8 cellular contexts compared by ENCODE assay signal in the genomic region with DNA sequence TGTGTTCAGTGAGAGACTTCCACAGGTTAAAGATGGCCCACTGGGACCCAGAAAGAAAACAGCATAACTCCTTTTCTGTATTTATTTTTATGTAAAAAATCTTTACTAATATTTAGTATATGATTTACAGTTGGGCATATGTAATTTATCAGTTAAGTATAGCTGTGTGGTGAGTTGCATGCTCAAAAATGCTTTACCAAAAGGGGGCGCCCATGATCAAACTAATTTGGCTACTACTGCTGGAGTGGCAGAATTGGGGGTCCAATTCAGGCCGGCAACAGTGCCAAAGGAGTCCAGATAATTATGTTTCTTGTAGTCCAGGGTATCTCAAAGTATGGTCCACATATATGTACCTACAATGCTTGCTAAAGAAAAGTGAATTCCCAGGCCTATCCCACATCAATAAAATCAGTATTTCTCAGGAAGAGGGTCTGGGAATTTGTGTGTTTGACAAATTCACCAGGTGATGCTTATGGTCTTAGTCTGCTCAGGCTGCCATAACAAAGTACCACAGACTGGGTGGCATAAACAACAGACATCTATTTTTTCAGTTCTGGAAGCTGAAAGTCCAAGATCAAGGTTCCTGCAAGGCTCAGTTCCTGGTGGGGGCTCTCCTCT.
DNase-seq lines count a peak whose midpoint lies in the region; ATAC-seq, FAIRE-seq and TF ChIP-seq lines count a peak whose summit lies in the region.

No MANE protein-coding gene starts in this region.

- H3K9ac ChIP-seq in endothelial cell of umbilical vein (replicated peaks; ENCODE audit: extremely low read depth, insufficient read depth, low read length), result no peak overlapping the region

- no peaks in the 10 kb centered on the region for H4K20me1 ChIP-seq in endothelial cell of umbilical vein (replicated peaks; ENCODE audit: control insufficient read depth, extremely low read depth, insufficient read depth, low read length)

- dilution Hi-C loops in endothelial cell of umbilical vein (cut with MboI; ENCODE audit: extremely low pct_ligation_motif_present, low sequenced_read_pairs), result no loop called here

- no peaks in the 10 kb centered on the region for H3K4me1 ChIP-seq in endothelial cell of umbilical vein (ENCODE audit: control insufficient read depth, extremely low read depth, insufficient read depth, low read length)
- H3K4me1 ChIP-seq in psoas muscle, result no peaks in the 10 kb centered on the region

- no peak overlapping the region for H3K27ac ChIP-seq in endothelial cell of umbilical vein (ENCODE audit: insufficient read depth, low read depth, low read length)
- no peak overlapping the region for H3K27ac ChIP-seq in psoas muscle

- intact Hi-C loops in endothelial cell of umbilical vein (cut with micrococcal nuclease), result loop anchor here (1.0 to 5.0 kb wide), 6 partner anchors 110 to 742 kb away; a partner anchor contains a TSS
- intact Hi-C loops in psoas muscle (cut with DNase I), result no loop called here

- H3K27ac Mint-ChIP-seq in activated CD4-positive, alpha-beta memory T cell treated with anti-CD3 and anti-CD28 coated beads, Interleukin-2, amount 10 ng/mL, durations not matched to agents 7 days and 5 days, result no peak overlapping the region

- H3K9me1 ChIP-seq in endothelial cell of umbilical vein (replicated peaks; ENCODE audit: control insufficient read depth, extremely low read depth, insufficient read depth, low read length), result no peaks in the 10 kb centered on the region

- CTCF ChIA-PET in activated CD4-positive, alpha-beta memory T cell treated with anti-CD3 and anti-CD28 coated beads, Interleukin-2, amount 10 ng/mL, durations not matched to agents 7 days and 5 days (lab: Charles Lee), result interaction anchor here (0.8 to 2.5 kb wide), 22 partner anchors 12 to 759 kb away, joined by 3 to 16 read pairs (median 4); a partner anchor contains a TSS
- CTCF ChIA-PET in endothelial cell of umbilical vein (lab: Charles Lee), result interaction anchor here (0.6 to 6.6 kb wide), 69 partner anchors 10 to 755 kb away, joined by 3 to 100 read pairs (median 4); a partner anchor contains a TSS

- no peaks in the 10 kb centered on the region for H3K36me3 ChIP-seq in endothelial cell of umbilical vein (ENCODE audit: control insufficient read depth in 2 of 2, extremely low read depth in 1 of 2, insufficient read depth in 2 of 2, low read length in 2 of 2)
- no peaks in the 10 kb centered on the region for H3K36me3 ChIP-seq in psoas muscle (ENCODE audit: insufficient read depth in 1 of 2, low read depth in 1 of 2)

- H3K4me3 Mint-ChIP-seq in activated CD4-positive, alpha-beta memory T cell treated with anti-CD3 and anti-CD28 coated beads, Interleukin-2, amount 10 ng/mL, durations not matched to agents 7 days and 5 days, result no peak overlapping the region

- no peaks in the 10 kb centered on the region for H3K79me2 ChIP-seq in endothelial cell of umbilical vein (ENCODE audit: control insufficient read depth, insufficient read depth, low read length)

- TF ChIP-seq CTCF in endothelial cell of umbilical vein (IDR thresholded peaks at IDR 0.05; ENCODE audit: extremely low read depth in 1 of 2, insufficient read depth in 1 of 2, low read depth in 1 of 2, low read length in 2 of 2) (peak; percentile 52 to 58), psoas muscle (IDR thresholded peaks at IDR 0.05) (peak; percentile 38)

- peaks cover 12% of the 10 kb centered on the region for H3K9me3 Mint-ChIP-seq in activated CD4-positive, alpha-beta memory T cell treated with anti-CD3 and anti-CD28 coated beads, Interleukin-2, amount 10 ng/mL, durations not matched to agents 7 days and 5 days

- H3K27me3 ChIP-seq in endothelial cell of umbilical vein (ENCODE audit: control insufficient read depth in 2 of 2, insufficient read depth in 2 of 2, low read length in 2 of 2), result no peaks in the 10 kb centered on the region
- H3K27me3 ChIP-seq in psoas muscle (ENCODE audit: insufficient read depth in 3 of 3, low read length in 2 of 3), result peaks cover 0 to 3% (median 0%) of the 10 kb centered on the region in 3 donors

- H3K36me3 Mint-ChIP-seq in activated CD4-positive, alpha-beta memory T cell treated with anti-CD3 and anti-CD28 coated beads, Interleukin-2, amount 10 ng/mL, durations not matched to agents 7 days and 5 days (ENCODE audit: low read depth), result peaks cover 3% of the 10 kb centered on the region

- ATAC-seq in psoas muscle (no peak), GM18520 (IDR thresholded peaks at IDR 0.05; ENCODE audit: unreplicated experiment) (no peak)

- WGBS in psoas muscle, 3 donors, result 21 to 34% (median 25%) methylated on average over 2 of the region's 2 CpGs

- peak; percentile 40 for DNase-seq in NCI-H146 (lab: John Stamatoyannopoulos, UW)
- DNase-seq in activated CD4-positive, alpha-beta memory T cell treated with anti-CD3 and anti-CD28 coated beads, Interleukin-2, amount 10 ng/mL, durations not matched to agents 7 days and 5 days, result peak; percentile 61
- peak; percentile 46 for DNase-seq in endothelial cell of umbilical vein (ENCODE audit: low read depth, low spot score)
- no peak for DNase-seq in psoas muscle
- no peak for DNase-seq in H4 (ENCODE audit: low spot score)
- DNase-seq in 8988T, result no peak

- H3K27me3 Mint-ChIP-seq in activated CD4-positive, alpha-beta memory T cell treated with anti-CD3 and anti-CD28 coated beads, Interleukin-2, amount 10 ng/mL, durations not matched to agents 7 days and 5 days, result peaks cover 2% of the 10 kb centered on the region

- no peak overlapping the region for H2AFZ ChIP-seq in endothelial cell of umbilical vein (ENCODE audit: low read depth, low read length)

- no peak for TF ChIP-seq POLR2A in endothelial cell of umbilical vein (IDR thresholded peaks at IDR 0.05; ENCODE audit: low read depth, low read length)

- no TSS peak for BruUV-seq in endothelial cell of umbilical vein (replicated peaks; lab: Mats Ljungman, UMichigan)

- peaks cover 16% of the 10 kb centered on the region for H3K4me1 Mint-ChIP-seq in activated CD4-positive, alpha-beta memory T cell treated with anti-CD3 and anti-CD28 coated beads, Interleukin-2, amount 10 ng/mL, durations not matched to agents 7 days and 5 days

- H3K9me3 ChIP-seq in endothelial cell of umbilical vein (replicated peaks; ENCODE audit: control insufficient read depth, insufficient read depth, low read length) (no peaks in the 10 kb centered on the region), psoas muscle (no peaks in the 10 kb centered on the region)

- POLR2A ChIA-PET in activated CD4-positive, alpha-beta memory T cell treated with anti-CD3 and anti-CD28 coated beads, Interleukin-2, amount 10 ng/mL, durations not matched to agents 7 days and 5 days (lab: Charles Lee), result interaction anchor here (0.7 to 2.8 kb wide), 3 partner anchors 12 to 608 kb away, joined by 3 to 10 read pairs (median 4); no protein-coding TSS in a partner anchor
- POLR2A ChIA-PET in endothelial cell of umbilical vein (lab: Charles Lee), result no interaction called here

- peak; percentile 13 for FAIRE-seq in G401.6 (lab: Jason Lieb, UNC)
- no peak for FAIRE-seq in endothelial cell of umbilical vein (lab: Jason Lieb, UNC)

- H3K4me2 ChIP-seq in endothelial cell of umbilical vein (ENCODE audit: insufficient read depth, low read length), result no peak overlapping the region

- H3K4me3 ChIP-seq in endothelial cell of umbilical vein (replicated peaks in 1 of 3; ENCODE audit: insufficient read depth in 1 of 3, low read depth in 1 of 3, low read length in 3 of 3), result no peak overlapping the region
- H3K4me3 ChIP-seq in psoas muscle, result no peak overlapping the region

TF ChIP-seq in endothelial cell of umbilical vein, 7 proteins besides CTCF, POLR2A, EP300 and RAD21:
- TF ChIP-seq GATA2 (IDR thresholded peaks at IDR 0.05; ENCODE audit: insufficient read depth, insufficient read length, low read depth, low read length) (no peak), POLR2AphosphoS5 (IDR thresholded peaks at IDR 0.05; ENCODE audit: insufficient read depth, low read depth, low read length) (no peak), EZH2 (IDR thresholded peaks at IDR 0.05; ENCODE audit: borderline replicate concordance, low read depth, low read length, severe bottlenecking) (no peak), JUN (IDR thresholded peaks at IDR 0.05; ENCODE audit: borderline replicate concordance, insufficient read depth, insufficient read length, low read depth) (no peak), FOS (IDR thresholded peaks at IDR 0.05; ENCODE audit: borderline replicate concordance, insufficient read depth, low read length) (no peak), MYC (IDR thresholded peaks at IDR 0.05; ENCODE audit: low read depth, low read length) (no peak)
- TF ChIP-seq, protein P1, sequence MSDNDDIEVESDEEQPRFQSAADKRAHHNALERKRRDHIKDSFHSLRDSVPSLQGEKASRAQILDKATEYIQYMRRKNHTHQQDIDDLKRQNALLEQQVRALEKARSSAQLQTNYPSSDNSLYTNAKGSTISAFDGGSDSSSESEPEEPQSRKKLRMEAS (IDR thresholded peaks at IDR 0.05; ENCODE audit: insufficient read depth, insufficient read length), result no peak
TF ChIP-seq in endothelial cell of umbilical vein: peak in this region for 0.

Comparison
In these comparisons a context has a peak if more than half of its experiments do, and no peak if none do; other contexts are left out.
1. DNase-seq: peak in NCI-H146 (single experiment), activated CD4-positive, alpha-beta memory T cell treated with anti-CD3 and anti-CD28 coated beads, Interleukin-2, amount 10 ng/mL, durations not matched to agents 7 days and 5 days (single experiment) and endothelial cell of umbilical vein (single experiment); none in psoas muscle (0 of 2), H4 (single experiment) and 8988T (single experiment).